1 cellular context compared by ENCODE assay signal in the genomic region with DNA sequence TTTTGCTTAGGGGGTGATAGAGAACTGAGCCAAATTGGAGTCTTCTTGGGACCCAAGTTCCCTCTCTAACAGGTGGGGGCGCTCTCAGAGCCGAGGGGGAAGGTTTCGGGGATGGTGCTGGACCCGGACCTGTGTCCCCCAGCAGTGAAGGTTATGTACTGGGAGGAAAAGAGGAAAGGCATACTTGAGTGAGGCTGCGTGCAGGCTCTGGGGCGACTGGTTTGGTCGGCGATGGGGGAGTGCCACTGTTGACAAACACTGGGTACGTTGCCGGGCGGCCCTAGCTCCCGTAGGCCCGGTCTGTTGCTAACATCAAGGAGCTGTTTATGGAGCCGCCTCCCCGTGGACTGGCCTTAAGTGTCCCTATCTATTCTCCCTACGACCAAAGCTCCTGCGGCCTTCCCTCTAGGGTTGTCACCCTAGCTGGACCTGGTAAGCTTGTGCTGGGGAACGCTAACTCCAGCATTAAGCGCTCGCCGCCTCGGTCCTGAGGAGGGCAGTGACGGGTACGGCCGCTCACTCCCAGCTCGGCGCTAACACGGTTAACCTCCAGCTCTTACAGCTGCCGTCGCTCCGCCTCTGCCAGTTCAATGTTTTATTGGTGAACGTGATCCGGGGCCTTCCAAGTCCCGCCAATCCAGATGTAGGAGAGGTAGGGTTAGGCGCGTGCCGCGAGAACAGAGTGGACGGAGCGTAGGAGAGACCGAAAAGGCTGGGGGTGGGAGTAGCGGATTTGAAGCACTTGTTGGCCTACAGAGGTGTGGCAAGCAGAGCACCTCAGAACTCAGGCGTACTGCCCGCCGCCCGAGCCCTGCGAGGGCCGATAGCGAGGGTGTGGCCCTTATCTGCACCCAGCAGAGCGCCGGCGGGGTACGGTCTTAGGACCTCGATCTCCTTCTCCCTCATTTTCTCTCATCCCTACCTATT.
TF ChIP-seq lines count a peak whose summit lies in the region.

A gene (plus strand): TSS at position 685 of the 927 bp plus-strand sequence. CDS start 422 bp downstream, outside the sequence.

TF ChIP-seq in K562, 482 proteins besides CTCF, POLR2A, EP300 and RAD21 (continued from another document and continues in another):
- TF ChIP-seq, protein P1, sequence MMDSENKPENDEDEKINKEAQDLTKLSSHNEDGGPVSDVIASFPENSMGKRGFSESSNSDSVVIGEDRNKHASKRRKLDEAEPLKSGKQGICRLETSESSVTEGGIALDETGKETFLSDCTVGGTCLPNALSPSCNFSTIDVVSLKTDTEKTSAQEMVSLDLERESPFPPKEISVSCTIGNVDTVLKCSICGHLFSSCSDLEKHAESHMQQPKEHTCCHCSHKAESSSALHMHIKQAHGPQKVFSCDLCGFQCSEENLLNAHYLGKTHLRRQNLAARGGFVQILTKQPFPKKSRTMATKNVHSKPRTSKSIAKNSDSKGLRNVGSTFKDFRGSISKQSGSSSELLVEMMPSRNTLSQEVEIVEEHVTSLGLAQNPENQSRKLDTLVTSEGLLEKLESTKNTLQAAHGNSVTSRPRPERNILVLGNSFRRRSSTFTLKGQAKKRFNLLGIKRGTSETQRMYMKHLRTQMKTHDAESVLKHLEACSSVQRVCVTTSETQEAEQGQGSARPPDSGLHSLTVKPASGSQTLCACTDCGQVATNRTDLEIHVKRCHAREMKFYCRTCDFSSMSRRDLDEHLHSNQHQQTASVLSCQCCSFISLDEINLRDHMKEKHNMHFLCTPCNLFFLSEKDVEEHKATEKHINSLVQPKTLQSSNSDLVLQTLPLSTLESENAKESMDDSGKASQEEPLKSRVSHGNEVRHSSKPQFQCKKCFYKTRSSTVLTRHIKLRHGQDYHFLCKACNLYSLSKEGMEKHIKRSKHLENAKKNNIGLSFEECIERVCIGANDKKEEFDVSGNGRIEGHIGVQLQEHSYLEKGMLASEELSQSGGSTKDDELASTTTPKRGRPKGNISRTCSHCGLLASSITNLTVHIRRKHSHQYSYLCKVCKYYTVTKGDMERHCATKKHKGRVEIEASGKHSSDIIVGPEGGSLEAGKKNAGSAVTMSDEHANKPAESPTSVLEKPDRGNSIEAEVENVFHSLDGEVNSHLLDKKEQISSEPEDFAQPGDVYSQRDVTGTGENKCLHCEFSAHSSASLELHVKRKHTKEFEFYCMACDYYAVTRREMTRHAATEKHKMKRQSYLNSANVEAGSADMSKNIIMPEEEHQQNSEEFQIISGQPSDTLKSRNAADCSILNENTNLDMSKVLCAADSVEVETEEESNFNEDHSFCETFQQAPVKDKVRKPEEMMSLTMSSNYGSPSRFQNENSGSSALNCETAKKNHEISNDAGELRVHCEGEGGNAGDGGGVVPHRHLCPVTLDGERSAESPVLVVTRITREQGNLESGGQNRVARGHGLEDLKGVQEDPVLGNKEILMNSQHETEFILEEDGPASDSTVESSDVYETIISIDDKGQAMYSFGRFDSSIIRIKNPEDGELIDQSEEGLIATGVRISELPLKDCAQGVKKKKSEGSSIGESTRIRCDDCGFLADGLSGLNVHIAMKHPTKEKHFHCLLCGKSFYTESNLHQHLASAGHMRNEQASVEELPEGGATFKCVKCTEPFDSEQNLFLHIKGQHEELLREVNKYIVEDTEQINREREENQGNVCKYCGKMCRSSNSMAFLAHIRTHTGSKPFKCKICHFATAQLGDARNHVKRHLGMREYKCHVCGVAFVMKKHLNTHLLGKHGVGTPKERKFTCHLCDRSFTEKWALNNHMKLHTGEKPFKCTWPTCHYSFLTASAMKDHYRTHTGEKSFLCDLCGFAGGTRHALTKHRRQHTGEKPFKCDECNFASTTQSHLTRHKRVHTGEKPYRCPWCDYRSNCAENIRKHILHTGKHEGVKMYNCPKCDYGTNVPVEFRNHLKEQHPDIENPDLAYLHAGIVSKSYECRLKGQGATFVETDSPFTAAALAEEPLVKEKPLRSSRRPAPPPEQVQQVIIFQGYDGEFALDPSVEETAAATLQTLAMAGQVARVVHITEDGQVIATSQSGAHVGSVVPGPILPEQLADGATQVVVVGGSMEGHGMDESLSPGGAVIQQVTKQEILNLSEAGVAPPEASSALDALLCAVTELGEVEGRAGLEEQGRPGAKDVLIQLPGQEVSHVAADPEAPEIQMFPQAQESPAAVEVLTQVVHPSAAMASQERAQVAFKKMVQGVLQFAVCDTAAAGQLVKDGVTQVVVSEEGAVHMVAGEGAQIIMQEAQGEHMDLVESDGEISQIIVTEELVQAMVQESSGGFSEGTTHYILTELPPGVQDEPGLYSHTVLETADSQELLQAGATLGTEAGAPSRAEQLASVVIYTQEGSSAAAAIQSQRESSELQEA (IDR thresholded peaks at IDR 0.05; ENCODE audit: low read depth): peak; percentile 94
- TF ChIP-seq ETV6 (IDR thresholded peaks at IDR 0.05; ENCODE audit: borderline replicate concordance in 1 of 2, low read depth in 2 of 2, low read length in 1 of 2): peak in 1 of 2 experiments; percentile 59; a peak in 1 of 4 replicates
- TF ChIP-seq ETV6 (CRISPR knock-in tag; IDR thresholded peaks at IDR 0.05; ENCODE audit: borderline replicate concordance): no peak
- TF ChIP-seq SRSF7 (optimal IDR thresholded peaks at IDR 0.05; ENCODE audit: low read depth, low read length): no peak
- TF ChIP-seq, protein P2, sequence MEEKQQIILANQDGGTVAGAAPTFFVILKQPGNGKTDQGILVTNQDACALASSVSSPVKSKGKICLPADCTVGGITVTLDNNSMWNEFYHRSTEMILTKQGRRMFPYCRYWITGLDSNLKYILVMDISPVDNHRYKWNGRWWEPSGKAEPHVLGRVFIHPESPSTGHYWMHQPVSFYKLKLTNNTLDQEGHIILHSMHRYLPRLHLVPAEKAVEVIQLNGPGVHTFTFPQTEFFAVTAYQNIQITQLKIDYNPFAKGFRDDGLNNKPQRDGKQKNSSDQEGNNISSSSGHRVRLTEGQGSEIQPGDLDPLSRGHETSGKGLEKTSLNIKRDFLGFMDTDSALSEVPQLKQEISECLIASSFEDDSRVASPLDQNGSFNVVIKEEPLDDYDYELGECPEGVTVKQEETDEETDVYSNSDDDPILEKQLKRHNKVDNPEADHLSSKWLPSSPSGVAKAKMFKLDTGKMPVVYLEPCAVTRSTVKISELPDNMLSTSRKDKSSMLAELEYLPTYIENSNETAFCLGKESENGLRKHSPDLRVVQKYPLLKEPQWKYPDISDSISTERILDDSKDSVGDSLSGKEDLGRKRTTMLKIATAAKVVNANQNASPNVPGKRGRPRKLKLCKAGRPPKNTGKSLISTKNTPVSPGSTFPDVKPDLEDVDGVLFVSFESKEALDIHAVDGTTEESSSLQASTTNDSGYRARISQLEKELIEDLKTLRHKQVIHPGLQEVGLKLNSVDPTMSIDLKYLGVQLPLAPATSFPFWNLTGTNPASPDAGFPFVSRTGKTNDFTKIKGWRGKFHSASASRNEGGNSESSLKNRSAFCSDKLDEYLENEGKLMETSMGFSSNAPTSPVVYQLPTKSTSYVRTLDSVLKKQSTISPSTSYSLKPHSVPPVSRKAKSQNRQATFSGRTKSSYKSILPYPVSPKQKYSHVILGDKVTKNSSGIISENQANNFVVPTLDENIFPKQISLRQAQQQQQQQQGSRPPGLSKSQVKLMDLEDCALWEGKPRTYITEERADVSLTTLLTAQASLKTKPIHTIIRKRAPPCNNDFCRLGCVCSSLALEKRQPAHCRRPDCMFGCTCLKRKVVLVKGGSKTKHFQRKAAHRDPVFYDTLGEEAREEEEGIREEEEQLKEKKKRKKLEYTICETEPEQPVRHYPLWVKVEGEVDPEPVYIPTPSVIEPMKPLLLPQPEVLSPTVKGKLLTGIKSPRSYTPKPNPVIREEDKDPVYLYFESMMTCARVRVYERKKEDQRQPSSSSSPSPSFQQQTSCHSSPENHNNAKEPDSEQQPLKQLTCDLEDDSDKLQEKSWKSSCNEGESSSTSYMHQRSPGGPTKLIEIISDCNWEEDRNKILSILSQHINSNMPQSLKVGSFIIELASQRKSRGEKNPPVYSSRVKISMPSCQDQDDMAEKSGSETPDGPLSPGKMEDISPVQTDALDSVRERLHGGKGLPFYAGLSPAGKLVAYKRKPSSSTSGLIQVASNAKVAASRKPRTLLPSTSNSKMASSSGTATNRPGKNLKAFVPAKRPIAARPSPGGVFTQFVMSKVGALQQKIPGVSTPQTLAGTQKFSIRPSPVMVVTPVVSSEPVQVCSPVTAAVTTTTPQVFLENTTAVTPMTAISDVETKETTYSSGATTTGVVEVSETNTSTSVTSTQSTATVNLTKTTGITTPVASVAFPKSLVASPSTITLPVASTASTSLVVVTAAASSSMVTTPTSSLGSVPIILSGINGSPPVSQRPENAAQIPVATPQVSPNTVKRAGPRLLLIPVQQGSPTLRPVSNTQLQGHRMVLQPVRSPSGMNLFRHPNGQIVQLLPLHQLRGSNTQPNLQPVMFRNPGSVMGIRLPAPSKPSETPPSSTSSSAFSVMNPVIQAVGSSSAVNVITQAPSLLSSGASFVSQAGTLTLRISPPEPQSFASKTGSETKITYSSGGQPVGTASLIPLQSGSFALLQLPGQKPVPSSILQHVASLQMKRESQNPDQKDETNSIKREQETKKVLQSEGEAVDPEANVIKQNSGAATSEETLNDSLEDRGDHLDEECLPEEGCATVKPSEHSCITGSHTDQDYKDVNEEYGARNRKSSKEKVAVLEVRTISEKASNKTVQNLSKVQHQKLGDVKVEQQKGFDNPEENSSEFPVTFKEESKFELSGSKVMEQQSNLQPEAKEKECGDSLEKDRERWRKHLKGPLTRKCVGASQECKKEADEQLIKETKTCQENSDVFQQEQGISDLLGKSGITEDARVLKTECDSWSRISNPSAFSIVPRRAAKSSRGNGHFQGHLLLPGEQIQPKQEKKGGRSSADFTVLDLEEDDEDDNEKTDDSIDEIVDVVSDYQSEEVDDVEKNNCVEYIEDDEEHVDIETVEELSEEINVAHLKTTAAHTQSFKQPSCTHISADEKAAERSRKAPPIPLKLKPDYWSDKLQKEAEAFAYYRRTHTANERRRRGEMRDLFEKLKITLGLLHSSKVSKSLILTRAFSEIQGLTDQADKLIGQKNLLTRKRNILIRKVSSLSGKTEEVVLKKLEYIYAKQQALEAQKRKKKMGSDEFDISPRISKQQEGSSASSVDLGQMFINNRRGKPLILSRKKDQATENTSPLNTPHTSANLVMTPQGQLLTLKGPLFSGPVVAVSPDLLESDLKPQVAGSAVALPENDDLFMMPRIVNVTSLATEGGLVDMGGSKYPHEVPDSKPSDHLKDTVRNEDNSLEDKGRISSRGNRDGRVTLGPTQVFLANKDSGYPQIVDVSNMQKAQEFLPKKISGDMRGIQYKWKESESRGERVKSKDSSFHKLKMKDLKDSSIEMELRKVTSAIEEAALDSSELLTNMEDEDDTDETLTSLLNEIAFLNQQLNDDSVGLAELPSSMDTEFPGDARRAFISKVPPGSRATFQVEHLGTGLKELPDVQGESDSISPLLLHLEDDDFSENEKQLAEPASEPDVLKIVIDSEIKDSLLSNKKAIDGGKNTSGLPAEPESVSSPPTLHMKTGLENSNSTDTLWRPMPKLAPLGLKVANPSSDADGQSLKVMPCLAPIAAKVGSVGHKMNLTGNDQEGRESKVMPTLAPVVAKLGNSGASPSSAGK (IDR thresholded peaks at IDR 0.05): peak; percentile 79
- TF ChIP-seq PYGO2 (tag; IDR thresholded peaks at IDR 0.05): peak; percentile 62; the same call in 1 of the 2 replicates
- peak; percentile 71; the same call in 1 of the 2 replicates for TF ChIP-seq PHF8 (IDR thresholded peaks at IDR 0.05; ENCODE audit: borderline replicate concordance, low read length)
- TF ChIP-seq, protein P3, sequence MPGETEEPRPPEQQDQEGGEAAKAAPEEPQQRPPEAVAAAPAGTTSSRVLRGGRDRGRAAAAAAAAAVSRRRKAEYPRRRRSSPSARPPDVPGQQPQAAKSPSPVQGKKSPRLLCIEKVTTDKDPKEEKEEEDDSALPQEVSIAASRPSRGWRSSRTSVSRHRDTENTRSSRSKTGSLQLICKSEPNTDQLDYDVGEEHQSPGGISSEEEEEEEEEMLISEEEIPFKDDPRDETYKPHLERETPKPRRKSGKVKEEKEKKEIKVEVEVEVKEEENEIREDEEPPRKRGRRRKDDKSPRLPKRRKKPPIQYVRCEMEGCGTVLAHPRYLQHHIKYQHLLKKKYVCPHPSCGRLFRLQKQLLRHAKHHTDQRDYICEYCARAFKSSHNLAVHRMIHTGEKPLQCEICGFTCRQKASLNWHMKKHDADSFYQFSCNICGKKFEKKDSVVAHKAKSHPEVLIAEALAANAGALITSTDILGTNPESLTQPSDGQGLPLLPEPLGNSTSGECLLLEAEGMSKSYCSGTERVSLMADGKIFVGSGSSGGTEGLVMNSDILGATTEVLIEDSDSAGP (CRISPR knock-in tag; IDR thresholded peaks at IDR 0.05): no peak
- TF ChIP-seq, protein P4, sequence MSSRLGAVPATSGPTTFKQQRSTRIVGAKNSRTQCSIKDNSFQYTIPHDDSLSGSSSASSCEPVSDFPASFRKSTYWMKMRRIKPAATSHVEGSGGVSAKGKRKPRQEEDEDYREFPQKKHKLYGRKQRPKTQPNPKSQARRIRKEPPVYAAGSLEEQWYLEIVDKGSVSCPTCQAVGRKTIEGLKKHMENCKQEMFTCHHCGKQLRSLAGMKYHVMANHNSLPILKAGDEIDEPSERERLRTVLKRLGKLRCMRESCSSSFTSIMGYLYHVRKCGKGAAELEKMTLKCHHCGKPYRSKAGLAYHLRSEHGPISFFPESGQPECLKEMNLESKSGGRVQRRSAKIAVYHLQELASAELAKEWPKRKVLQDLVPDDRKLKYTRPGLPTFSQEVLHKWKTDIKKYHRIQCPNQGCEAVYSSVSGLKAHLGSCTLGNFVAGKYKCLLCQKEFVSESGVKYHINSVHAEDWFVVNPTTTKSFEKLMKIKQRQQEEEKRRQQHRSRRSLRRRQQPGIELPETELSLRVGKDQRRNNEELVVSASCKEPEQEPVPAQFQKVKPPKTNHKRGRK (tag; IDR thresholded peaks at IDR 0.05): no peak
- TF ChIP-seq ZNF324 (CRISPR knock-in tag; IDR thresholded peaks at IDR 0.05): no peak
- TF ChIP-seq KLF10 (CRISPR knock-in tag; IDR thresholded peaks at IDR 0.05): no peak
- no peak for TF ChIP-seq ZNF274 (IDR thresholded peaks at IDR 0.05; ENCODE audit: borderline replicate concordance, low read depth, low read length)
- no peak for TF ChIP-seq TEAD2 (tag; IDR thresholded peaks at IDR 0.05)
- no peak for TF ChIP-seq TAF7 (tag; IDR thresholded peaks at IDR 0.05)
- no peak; the same call in 1 of the 2 replicates for TF ChIP-seq PHF21A (IDR thresholded peaks at IDR 0.05; ENCODE audit: borderline replicate concordance, low read depth)
- TF ChIP-seq ZNF3 (CRISPR knock-in tag; IDR thresholded peaks at IDR 0.05): no peak
- TF ChIP-seq, protein P5, sequence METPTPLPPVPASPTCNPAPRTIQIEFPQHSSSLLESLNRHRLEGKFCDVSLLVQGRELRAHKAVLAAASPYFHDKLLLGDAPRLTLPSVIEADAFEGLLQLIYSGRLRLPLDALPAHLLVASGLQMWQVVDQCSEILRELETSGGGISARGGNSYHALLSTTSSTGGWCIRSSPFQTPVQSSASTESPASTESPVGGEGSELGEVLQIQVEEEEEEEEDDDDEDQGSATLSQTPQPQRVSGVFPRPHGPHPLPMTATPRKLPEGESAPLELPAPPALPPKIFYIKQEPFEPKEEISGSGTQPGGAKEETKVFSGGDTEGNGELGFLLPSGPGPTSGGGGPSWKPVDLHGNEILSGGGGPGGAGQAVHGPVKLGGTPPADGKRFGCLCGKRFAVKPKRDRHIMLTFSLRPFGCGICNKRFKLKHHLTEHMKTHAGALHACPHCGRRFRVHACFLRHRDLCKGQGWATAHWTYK (CRISPR knock-in tag; IDR thresholded peaks at IDR 0.05): peak; percentile 56
